ENCODE assay signal across 24 cellular contexts in the genomic region with DNA sequence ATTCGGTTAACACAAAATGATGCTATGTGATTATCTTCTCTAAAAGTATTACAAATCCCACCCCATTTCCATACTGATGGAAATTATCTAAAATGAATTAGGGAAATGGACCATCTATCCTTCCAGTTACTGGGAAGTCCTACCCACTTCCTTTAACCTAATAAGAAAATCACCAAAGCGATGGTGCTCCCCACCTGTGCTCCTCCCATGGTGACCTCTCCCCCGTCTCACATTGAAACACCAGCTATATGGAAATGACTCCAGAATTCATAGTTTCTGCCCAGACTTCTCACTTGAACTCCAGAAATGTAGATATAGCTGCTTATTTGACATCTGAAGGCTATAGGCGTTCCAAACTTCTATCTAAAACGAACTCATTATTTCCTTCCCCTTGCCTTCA. TPM values are rescaled to one million over a fixed set of nuclear protein-coding genes. Genes with fewer than 3 reads are reported as not detected.
"Had no signal": no experiment of that assay in that cellular context is flagged by ENCODE, and none has a peak within 500 bp of the region (broad histone marks: within the 10 kb centered on the region; RNA-seq: fewer than 3 reads in every experiment).

No MANE protein-coding gene starts in this region.

- H3K27ac Mint-ChIP-seq: mesothelial cell of epicardium; natural killer cell treated with Interleukin-12 subunit alpha and Interleukin-12 subunit beta and Interleukin-15 and Interleukin-18, amount 100 ng/mL, for 72 hours; stimulated activated naive CD8-positive, alpha-beta T cell treated with anti-CD3 and anti-CD28 coated beads, Interleukin-15, Interleukin-2, amounts not matched to agents 100 ng/mL and 50 ng/mL, for 24 hours had no signal

- H3K4me3 Mint-ChIP-seq: mesothelial cell of epicardium; naive thymus-derived CD4-positive, alpha-beta T cell; natural killer cell treated with Interleukin-12 subunit alpha and Interleukin-12 subunit beta and Interleukin-15 and Interleukin-18, amount 100 ng/mL, for 72 hours; stimulated activated naive CD8-positive, alpha-beta T cell treated with anti-CD3 and anti-CD28 coated beads, Interleukin-15, Interleukin-2, amounts not matched to agents 100 ng/mL and 50 ng/mL, for 24 hours had no signal

- H3K4me1 Mint-ChIP-seq: naive thymus-derived CD4-positive, alpha-beta T cell had no signal

- H3K9me3 Mint-ChIP-seq: natural killer cell treated with Interleukin-12 subunit alpha and Interleukin-12 subunit beta and Interleukin-15 and Interleukin-18, amount 100 ng/mL, for 72 hours had no signal

- ATAC-seq: naive thymus-derived CD4-positive, alpha-beta T cell; natural killer cell treated with Interleukin-12 subunit alpha and Interleukin-12 subunit beta and Interleukin-15 and Interleukin-18, amount 100 ng/mL, for 72 hours; sciatic nerve; upper lobe of right lung had no signal

- DNase-seq: heart right ventricle; islet precursor cell; left ventricle myocardium inferior; mesendoderm; naive thymus-derived CD4-positive, alpha-beta T cell; posterior cingulate gyrus; psoas muscle; stimulated activated CD4-positive, alpha-beta T cell treated with anti-CD3 and anti-CD28 coated beads, Interleukin-12 subunit alpha, Interleukin-12 subunit beta, amount 100 ng/mL, for 4 hours; stimulated activated CD4-positive, alpha-beta T cell treated with anti-CD3 and anti-CD28 coated beads, Interleukin-15, amount 100 ng/mL, for 24 hours; stimulated activated CD4-positive, alpha-beta T cell treated with anti-CD3 and anti-CD28 coated beads, Interleukin-2, amount 100 ng/mL, for 24 hours; stimulated activated CD4-positive, alpha-beta T cell treated with anti-CD3 and anti-CD28 coated beads, Interleukin-4, amount 100 ng/mL, for 1 hour; stimulated activated naive CD4-positive, alpha-beta T cell; tibial artery; trophoblast cell; upper lobe of right lung had no signal

RNA-seq across cellular contexts. Expression of a gene that starts 48.5 kb away (rescaled TPM):
- total RNA-seq: heart right ventricle; left ventricle myocardium inferior; lower leg skin; mesothelial cell of epicardium; mononuclear cell; naive thymus-derived CD4-positive, alpha-beta T cell; natural killer cell treated with Interleukin-12 subunit alpha and Interleukin-12 subunit beta and Interleukin-15 and Interleukin-18, amount 100 ng/mL, for 72 hours; psoas muscle; right atrium auricular region; sciatic nerve; subcutaneous adipose tissue; suprapubic skin; upper lobe of right lung had no signal
